Comparison of ENCODE assay signal across 15 cellular contexts in genomic region chr11:95720219-95720618, GRCh38.
"Had no signal": no experiment of that assay in that cellular context is flagged by ENCODE, and none has a peak within 500 bp of the region (broad histone marks: within the 10 kb centered on the region; RNA-seq: fewer than 3 reads in every experiment).

No MANE protein-coding gene starts in this region.

- H3K9me3 Mint-ChIP-seq: activated naive CD4-positive, alpha-beta T cell treated with anti-CD3 and anti-CD28 coated beads, Interleukin-2, amount 10 ng/mL, durations not matched to agents 7 days and 5 days; activated T-helper 2 cell treated with anti-CD3 and anti-CD28 coated beads, Interferon-gamma antibody, Interleukin-2, Interleukin-4, amounts not matched to agents 10 μg/mL and 5 μg/mL and 100 μg/mL, durations not matched to agents 14 hours and 24 hours and 36 hours; T-helper 2 cell treated with Interferon-gamma antibody and Interleukin-4, amounts not matched to agents 5 μg/mL and 100 μg/mL, for 36 hours had no signal

- ATAC-seq: right lobe of liver; stimulated activated naive CD8-positive, alpha-beta T cell treated with anti-CD3 and anti-CD28 coated beads, Interleukin-15, amount 100 ng/mL, for 72 hours had no signal

- H3K27me3 ChIP-seq: ascending aorta, ovary, right lobe of liver, testis, upper lobe of left lung had no signal

- FAIRE-seq: bronchial epithelial cell, islet of Langerhans had no signal

- H3K27ac Mint-ChIP-seq: activated naive CD4-positive, alpha-beta T cell treated with anti-CD3 and anti-CD28 coated beads, Interleukin-2, amount 10 ng/mL, durations not matched to agents 7 days and 5 days; activated T-helper 2 cell treated with anti-CD3 and anti-CD28 coated beads, Interferon-gamma antibody, Interleukin-2, Interleukin-4, amounts not matched to agents 10 μg/mL and 5 μg/mL and 100 μg/mL, durations not matched to agents 14 hours and 24 hours and 36 hours; T-helper 2 cell treated with Interferon-gamma antibody and Interleukin-4, amounts not matched to agents 5 μg/mL and 100 μg/mL, for 36 hours had no signal

- H3K4me1 ChIP-seq: ascending aorta, right lobe of liver, testis had no signal

- H3K36me3 ChIP-seq: ascending aorta, ovary, right lobe of liver, upper lobe of left lung had no signal

- H3K27me3 Mint-ChIP-seq: activated naive CD4-positive, alpha-beta T cell treated with anti-CD3 and anti-CD28 coated beads, Interleukin-2, amount 10 ng/mL, durations not matched to agents 7 days and 5 days had no signal

- H3K36me3 Mint-ChIP-seq: activated naive CD4-positive, alpha-beta T cell treated with anti-CD3 and anti-CD28 coated beads, Interleukin-2, amount 10 ng/mL, durations not matched to agents 7 days and 5 days had no signal

- H3K4me3 ChIP-seq: ascending aorta, lung, ovary, right lobe of liver, smooth muscle cell, testis, upper lobe of left lung had no signal

- H3K4me2 ChIP-seq: smooth muscle cell had no signal

- H3K27ac ChIP-seq: ascending aorta, ovary, right lobe of liver, testis, upper lobe of left lung had no signal

- H3K9me3 ChIP-seq: ascending aorta, ovary, right lobe of liver, testis, upper lobe of left lung had no signal

- H3K4me3 Mint-ChIP-seq: activated naive CD4-positive, alpha-beta T cell treated with anti-CD3 and anti-CD28 coated beads, Interleukin-2, amount 10 ng/mL, durations not matched to agents 7 days and 5 days; stimulated activated naive CD8-positive, alpha-beta T cell treated with anti-CD3 and anti-CD28 coated beads, Interleukin-15, amount 100 ng/mL, for 72 hours; T-helper 2 cell treated with Interferon-gamma antibody and Interleukin-4, amounts not matched to agents 5 μg/mL and 100 μg/mL, for 36 hours had no signal

- DNase-seq: activated CD4-positive, alpha-beta T cell treated with anti-CD3 and anti-CD28 coated beads, Interleukin-2, amount 50 U/mL, for 48 hours; activated naive CD4-positive, alpha-beta T cell treated with anti-CD3 and anti-CD28 coated beads, Interleukin-2, amount 10 ng/mL, durations not matched to agents 7 days and 5 days; activated T-cell treated with anti-CD3 and anti-CD28 coated beads, Interleukin-2, amount 50 U/mL, for 1 hour; ovary; right lobe of liver; stimulated activated naive CD8-positive, alpha-beta T cell treated with anti-CD3 and anti-CD28 coated beads, Interleukin-15, amount 100 ng/mL, for 72 hours; testis had no signal
